In genomic region chrX:121853762-121854613, GRCh38 we compare ENCODE assay signal across 9 cellular contexts.
"Had no signal": no experiment of that assay in that cellular context is flagged by ENCODE, and none has a peak within 500 bp of the region (broad histone marks: within the 10 kb centered on the region; RNA-seq: fewer than 3 reads in every experiment).

No MANE protein-coding gene starts in this region.

- H3K9ac ChIP-seq: GM23248 had no signal

- H3K27ac Mint-ChIP-seq: HFFc6, IgD-negative memory B cell had no signal

- H3K4me1 ChIP-seq: HAP-1 had no signal

- H3K4me3 ChIP-seq: GM23248, HAP-1 had no signal

- H3K36me3 ChIP-seq: HAP-1 had no signal

- H3K27me3 Mint-ChIP-seq: IgD-negative memory B cell had no signal

- H3K27ac ChIP-seq: GM23248, HL-60 had no signal

- H3K9me3 Mint-ChIP-seq: HFFc6 had no signal

- H2AFZ ChIP-seq: GM23248 had no signal

- ATAC-seq: HCT116, HepG2 had no signal

- H3K4me1 Mint-ChIP-seq: IgD-negative memory B cell had no signal

- H3K36me3 Mint-ChIP-seq: IgD-negative memory B cell had no signal

- DNase-seq: GM23248, GOT3, H7, HFFc6 had no signal

- H3K4me3 Mint-ChIP-seq: HFFc6, IgD-negative memory B cell had no signal

- H3K9me3 ChIP-seq: HAP-1 had no signal
